In the genomic region with DNA sequence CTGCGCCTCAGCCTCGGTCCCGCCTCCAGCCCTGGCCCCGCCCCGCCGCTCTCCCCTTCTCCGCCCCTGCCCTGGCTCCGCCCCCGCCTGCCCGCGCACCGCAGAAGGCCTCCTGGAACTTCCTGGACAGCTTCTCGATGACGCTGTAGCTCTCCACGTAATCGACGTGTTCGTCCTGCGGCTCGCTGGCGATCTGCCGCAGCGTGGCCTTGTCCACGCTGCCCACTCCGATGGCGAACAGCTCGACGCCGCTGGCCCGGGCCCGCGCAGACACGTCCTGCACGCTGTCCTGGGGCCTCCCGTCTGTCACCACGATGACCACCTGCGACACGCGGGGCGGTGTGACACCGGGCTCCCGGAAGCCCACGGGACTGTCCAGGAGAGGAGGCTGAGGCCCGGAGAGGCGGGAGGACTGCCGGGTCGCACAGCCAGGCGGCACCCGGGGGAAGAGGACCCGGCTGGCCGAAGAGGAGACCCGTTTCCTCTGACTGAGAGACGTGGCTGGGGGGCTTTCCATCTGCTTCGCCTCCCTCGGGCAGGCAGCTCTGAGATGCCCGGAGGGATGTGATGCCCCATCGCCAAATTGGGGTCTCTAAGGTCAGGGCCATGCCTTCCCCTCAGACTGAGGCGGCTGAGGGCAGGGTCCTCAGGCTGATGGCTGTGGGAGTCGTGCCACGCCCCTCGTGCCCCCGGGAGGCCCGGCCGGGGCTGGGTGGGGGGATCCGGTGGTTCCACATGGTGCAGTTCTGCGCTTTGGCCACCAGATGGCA, we compare ENCODE assay signal across 1 cellular context.
TF ChIP-seq lines count a peak whose summit lies in the region.

No MANE protein-coding gene starts in this region.

TF ChIP-seq in K562, 482 proteins besides CTCF, POLR2A, EP300 and RAD21 (continued from another document and continues in another):
- TF ChIP-seq CHD7 (IDR thresholded peaks at IDR 0.05; ENCODE audit: low read depth, low read length) (no peak), ZNF232 (CRISPR knock-in tag; IDR thresholded peaks at IDR 0.05) (peak; percentile 96), SRSF1 (IDR thresholded peaks at IDR 0.05; ENCODE audit: low read depth, low read length) (no peak), IRF1 (CRISPR knock-in tag; IDR thresholded peaks at IDR 0.05; ENCODE audit: borderline replicate concordance) (no peak; the same call in none of the 2 replicates), ZNF395 (CRISPR knock-in tag; IDR thresholded peaks at IDR 0.05) (peak; percentile 95; the same call in 1 of the 2 replicates), POLR3A (IDR thresholded peaks at IDR 0.05; ENCODE audit: borderline replicate concordance, extremely low read depth, insufficient read depth, insufficient read length) (no peak), SP1 (CRISPR knock-in tag; IDR thresholded peaks at IDR 0.05) (no peak; the same call in none of the 2 replicates), ZNF253 (CRISPR knock-in tag; conservative IDR thresholded peaks at IDR 0.05) (no peak), MED1 (CRISPR knock-in tag; IDR thresholded peaks at IDR 0.05; ENCODE audit: borderline replicate concordance) (no peak; the same call in 1 of the 2 replicates), ZNF140 (CRISPR knock-in tag; IDR thresholded peaks at IDR 0.05) (no peak), RBM14 (IDR thresholded peaks at IDR 0.05; ENCODE audit: borderline replicate concordance, insufficient read depth, low read depth, low read length) (0 out of 2 replicates have a peak, but pooled peaks have one; percentile 85), ARID1B (IDR thresholded peaks at IDR 0.05) (0 out of 2 replicates have a peak, but pooled peaks have one; percentile 18), ZNF143 (CRISPR knock-in tag; IDR thresholded peaks at IDR 0.05) (no peak; the same call in 1 of the 2 replicates), COPS2 (conservative IDR thresholded peaks at IDR 0.05) (no peak), TAF7 (tag; IDR thresholded peaks at IDR 0.05) (peak; percentile 72), ZNF511 (CRISPR knock-in tag; IDR thresholded peaks at IDR 0.05) (peak; percentile 98), RBM25 (IDR thresholded peaks at IDR 0.05; ENCODE audit: low read depth, low read length, severe bottlenecking) (no peak), RFX1 (IDR thresholded peaks at IDR 0.05) (no peak), THAP12 (CRISPR knock-in tag; IDR thresholded peaks at IDR 0.05) (0 out of 2 replicates have a peak, but pooled peaks have one; percentile 68), ZNF507 (tag; conservative IDR thresholded peaks at IDR 0.05) (no peak), MTF1 (CRISPR knock-in tag; IDR thresholded peaks at IDR 0.05; ENCODE audit: borderline replicate concordance) (no peak), E2F8 (IDR thresholded peaks at IDR 0.05; ENCODE audit: low read depth, partially characterized antibody) (peak; percentile 55), CBX1 (IDR thresholded peaks at IDR 0.05; ENCODE audit: low read depth) (0 out of 2 replicates have a peak, but pooled peaks have one; percentile 29), ZNF165 (CRISPR knock-in tag; IDR thresholded peaks at IDR 0.05; ENCODE audit: borderline replicate concordance) (peak; percentile 80), ARID2 (IDR thresholded peaks at IDR 0.05) (no peak; the same call in 1 of the 2 replicates), ELF2 (CRISPR knock-in tag; IDR thresholded peaks at IDR 0.05) (peak; percentile 88)
- TF ChIP-seq, protein P1, sequence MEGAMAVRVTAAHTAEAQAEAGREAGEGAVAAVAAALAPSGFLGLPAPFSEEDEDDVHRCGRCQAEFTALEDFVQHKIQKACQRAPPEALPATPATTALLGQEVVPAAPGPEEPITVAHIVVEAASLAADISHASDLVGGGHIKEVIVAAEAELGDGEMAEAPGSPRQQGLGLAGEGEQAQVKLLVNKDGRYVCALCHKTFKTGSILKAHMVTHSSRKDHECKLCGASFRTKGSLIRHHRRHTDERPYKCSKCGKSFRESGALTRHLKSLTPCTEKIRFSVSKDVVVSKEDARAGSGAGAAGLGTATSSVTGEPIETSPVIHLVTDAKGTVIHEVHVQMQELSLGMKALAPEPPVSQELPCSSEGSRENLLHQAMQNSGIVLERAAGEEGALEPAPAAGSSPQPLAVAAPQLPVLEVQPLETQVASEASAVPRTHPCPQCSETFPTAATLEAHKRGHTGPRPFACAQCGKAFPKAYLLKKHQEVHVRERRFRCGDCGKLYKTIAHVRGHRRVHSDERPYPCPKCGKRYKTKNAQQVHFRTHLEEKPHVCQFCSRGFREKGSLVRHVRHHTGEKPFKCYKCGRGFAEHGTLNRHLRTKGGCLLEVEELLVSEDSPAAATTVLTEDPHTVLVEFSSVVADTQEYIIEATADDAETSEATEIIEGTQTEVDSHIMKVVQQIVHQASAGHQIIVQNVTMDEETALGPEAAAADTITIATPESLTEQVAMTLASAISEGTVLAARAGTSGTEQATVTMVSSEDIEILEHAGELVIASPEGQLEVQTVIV (CRISPR knock-in tag; IDR thresholded peaks at IDR 0.05; ENCODE audit: borderline replicate concordance), result 0 out of 2 replicates have a peak, but pooled peaks have one; percentile 66
- TF ChIP-seq, protein P2, sequence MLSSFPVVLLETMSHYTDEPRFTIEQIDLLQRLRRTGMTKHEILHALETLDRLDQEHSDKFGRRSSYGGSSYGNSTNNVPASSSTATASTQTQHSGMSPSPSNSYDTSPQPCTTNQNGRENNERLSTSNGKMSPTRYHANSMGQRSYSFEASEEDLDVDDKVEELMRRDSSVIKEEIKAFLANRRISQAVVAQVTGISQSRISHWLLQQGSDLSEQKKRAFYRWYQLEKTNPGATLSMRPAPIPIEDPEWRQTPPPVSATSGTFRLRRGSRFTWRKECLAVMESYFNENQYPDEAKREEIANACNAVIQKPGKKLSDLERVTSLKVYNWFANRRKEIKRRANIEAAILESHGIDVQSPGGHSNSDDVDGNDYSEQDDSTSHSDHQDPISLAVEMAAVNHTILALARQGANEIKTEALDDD (IDR thresholded peaks at IDR 0.05), result no peak
